9 cellular contexts compared by ENCODE assay signal in the genomic region with DNA sequence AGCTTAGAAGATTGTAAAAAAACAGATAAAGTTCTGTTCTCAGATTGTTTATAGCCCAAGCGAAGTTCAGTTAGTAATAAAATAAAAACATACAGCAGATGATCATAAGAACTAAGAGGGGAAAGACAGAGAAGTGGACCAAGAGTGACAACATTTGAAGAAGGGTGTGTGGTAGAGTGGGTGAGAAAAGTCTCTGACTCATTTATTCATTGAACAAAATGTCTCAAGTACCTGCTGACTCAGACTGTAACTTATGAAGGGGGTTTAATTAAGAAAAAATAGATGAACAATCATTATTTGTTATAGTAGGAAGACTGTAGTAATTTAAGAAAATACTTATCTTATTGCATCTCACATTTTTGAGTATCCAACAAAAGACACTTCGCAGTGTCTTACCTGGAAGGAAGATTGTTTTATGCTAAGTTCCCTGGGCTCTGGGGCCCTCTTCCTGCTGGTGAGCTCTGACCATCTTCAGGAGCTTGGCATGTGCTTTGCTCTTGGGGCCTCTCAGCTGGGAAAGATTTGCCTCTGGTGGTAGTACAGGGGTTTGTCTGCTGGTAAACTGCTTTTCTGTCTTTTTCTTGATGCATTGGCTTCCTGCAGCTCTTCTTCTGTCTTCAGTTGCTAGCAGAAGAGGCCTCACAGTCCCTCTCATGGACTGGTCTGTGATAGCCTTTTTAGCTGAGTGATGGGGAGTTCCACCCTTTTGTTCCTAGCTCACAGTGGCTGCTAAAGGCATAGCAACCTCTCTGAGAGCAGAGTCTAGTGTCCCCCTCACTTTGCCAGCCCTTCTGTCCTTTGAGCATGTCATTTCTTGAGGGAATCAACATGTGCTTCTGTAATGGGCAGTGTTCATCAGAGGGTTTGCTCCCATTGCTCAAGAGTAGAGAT. TPM values are rescaled to one million over a fixed set of nuclear protein-coding genes. Genes with fewer than 3 reads are reported as not detected.
DNase-seq lines count a peak whose midpoint lies in the region; ATAC-seq and TF ChIP-seq lines count a peak whose summit lies in the region.
"Had no signal": no experiment of that assay in that cellular context is flagged by ENCODE, and none has a peak within 500 bp of the region (broad histone marks: within the 10 kb centered on the region; RNA-seq: fewer than 3 reads in every experiment).

No MANE protein-coding gene starts in this region.

- no peaks in the 10 kb centered on the region for H4K20me1 ChIP-seq in H9 (ENCODE audit: control insufficient read depth, insufficient read depth, insufficient read length)

- H3K4me3 ChIP-seq in mesenchymal stem cell (ENCODE audit: insufficient read depth in 1 of 2, low read depth in 1 of 2, low read length in 2 of 2), result no peak overlapping the region

- H3K79me1 ChIP-seq in H9 (ENCODE audit: insufficient read depth, low read depth, low read length, poor library complexity, severe bottlenecking) (no peaks in the 10 kb centered on the region), mesenchymal stem cell (replicated peaks; ENCODE audit: low read length, poor library complexity, severe bottlenecking) (no peaks in the 10 kb centered on the region)

- no peak overlapping the region for H3K4me3 Mint-ChIP-seq in H9
- H3K4me3 Mint-ChIP-seq in activated T-helper 2 cell treated with anti-CD3 and anti-CD28 coated beads, Interferon-gamma antibody, Interleukin-2, Interleukin-4, amounts not matched to agents 10 μg/mL and 5 μg/mL and 100 μg/mL, durations not matched to agents 14 hours and 24 hours and 36 hours (ENCODE audit: low read depth), result no peak overlapping the region

- no CpG with 5 or more reads among the region's 2 CpGs for WGBS in H9 (ENCODE audit: extremely low coverage, insufficient read length, low lambda C conversion rate)
- 54% methylated on average over 2 of the region's 2 CpGs for WGBS in mesenchymal stem cell

- H2BK5ac ChIP-seq in H9 (ENCODE audit: insufficient read length, low read length) (no peak overlapping the region), mesenchymal stem cell (ENCODE audit: low read depth, low read length, poor library complexity, severe bottlenecking) (no peak overlapping the region)

- no peaks in the 10 kb centered on the region for H3K36me3 ChIP-seq in mesenchymal stem cell (ENCODE audit: control insufficient read depth in 1 of 2, insufficient read depth in 2 of 2, low read depth in 1 of 2, low read length in 2 of 2)

- H2BK20ac ChIP-seq in H9 (ENCODE audit: low read depth, low read length, poor library complexity, severe bottlenecking), result no peak overlapping the region

- peak overlapping the region in 1 of 3 experiments; percentile 66; a peak in 2 of 7 replicates for H3K27ac Mint-ChIP-seq in H9
- H3K27ac Mint-ChIP-seq in activated T-helper 2 cell treated with anti-CD3 and anti-CD28 coated beads, Interferon-gamma antibody, Interleukin-2, Interleukin-4, amounts not matched to agents 10 μg/mL and 5 μg/mL and 100 μg/mL, durations not matched to agents 14 hours and 24 hours and 36 hours, result peak overlapping the region; percentile 25

- H3K36me3 Mint-ChIP-seq in H9 (ENCODE audit: insufficient read depth in 1 of 3, low read depth in 3 of 3), result no peaks in the 10 kb centered on the region
- no peaks in the 10 kb centered on the region for H3K36me3 Mint-ChIP-seq in activated T-helper 2 cell treated with anti-CD3 and anti-CD28 coated beads, Interferon-gamma antibody, Interleukin-2, Interleukin-4, amounts not matched to agents 10 μg/mL and 5 μg/mL and 100 μg/mL, durations not matched to agents 14 hours and 24 hours and 36 hours (ENCODE audit: low read depth)

- H3K79me2 ChIP-seq in H9 (ENCODE audit: insufficient read depth, low read length), result no peaks in the 10 kb centered on the region

- H2AK5ac ChIP-seq in H9 (ENCODE audit: insufficient read length, low read length) (no peak overlapping the region), mesenchymal stem cell (ENCODE audit: low read length, severe bottlenecking) (no peak overlapping the region)

- no peak overlapping the region for H3K56ac ChIP-seq in H9 (ENCODE audit: insufficient read length, low read depth, low read length)

- ATAC-seq in GM18520 (IDR thresholded peaks at IDR 0.05; ENCODE audit: unreplicated experiment), result peak; percentile 69

- H3K27me3 ChIP-seq in H9 (ENCODE audit: insufficient read depth, low read length) (no peaks in the 10 kb centered on the region), mesenchymal stem cell (ENCODE audit: control insufficient read depth in 1 of 2, insufficient read depth in 1 of 2, low read length in 2 of 2) (no peaks in the 10 kb centered on the region)

- no peak overlapping the region for H3K14ac ChIP-seq in H9 (ENCODE audit: insufficient read depth, low read length)
- H3K14ac ChIP-seq in mesenchymal stem cell (ENCODE audit: low read length in 2 of 2), result no peak overlapping the region

- no peaks in the 10 kb centered on the region for H3K23me2 ChIP-seq in H9 (ENCODE audit: insufficient read length, low read depth, low read length, poor library complexity, severe bottlenecking)

- H4K91ac ChIP-seq in H9 (ENCODE audit: insufficient read length, low read depth, low read length) (no peak overlapping the region), mesenchymal stem cell (ENCODE audit: low read length) (no peak overlapping the region)

- H2BK120ac ChIP-seq in H9 (ENCODE audit: low read depth, low read length, poor library complexity, severe bottlenecking), result no peak overlapping the region
- H2BK120ac ChIP-seq in mesenchymal stem cell (ENCODE audit: low read depth, low read length), result no peak overlapping the region

- TF ChIP-seq CTCF in H9 (conservative IDR thresholded peaks at IDR 0.05), result no peak

- H3K4me2 ChIP-seq in H9 (ENCODE audit: insufficient read depth, insufficient read length, low read length) (no peak overlapping the region), mesenchymal stem cell (ENCODE audit: low read length, poor library complexity, severe bottlenecking) (no peak overlapping the region)

- H3K27ac ChIP-seq in H9 (ENCODE audit: insufficient read length, low read depth, low read length) (no peak overlapping the region), mesenchymal stem cell (ENCODE audit: low read length, poor library complexity, severe bottlenecking) (no peak overlapping the region)

- H3K4ac ChIP-seq in H9 (ENCODE audit: low read depth, low read length), result no peak overlapping the region
- H3K4ac ChIP-seq in mesenchymal stem cell (ENCODE audit: low read depth in 1 of 2, low read length in 2 of 2), result peak overlapping the region in 1 of 2 experiments; percentile 43

- H2BK12ac ChIP-seq in H9 (ENCODE audit: insufficient read length, low read depth, low read length), result no peak overlapping the region
- H2BK12ac ChIP-seq in mesenchymal stem cell (ENCODE audit: low read length in 2 of 2), result peak overlapping the region in 1 of 2 experiments; percentile 66

- H3T11ph ChIP-seq in H9 (ENCODE audit: low read length), result no peak overlapping the region

- H4K8ac ChIP-seq in H9 (replicated peaks; ENCODE audit: insufficient read length, low read depth, low read length) (no peak overlapping the region), mesenchymal stem cell (ENCODE audit: low read length) (peak overlapping the region; percentile 54)

- peaks cover 19 to 21% of the 10 kb centered on the region in 2 experiments for H3K4me1 Mint-ChIP-seq in H9
- H3K4me1 Mint-ChIP-seq in activated T-helper 2 cell treated with anti-CD3 and anti-CD28 coated beads, Interferon-gamma antibody, Interleukin-2, Interleukin-4, amounts not matched to agents 10 μg/mL and 5 μg/mL and 100 μg/mL, durations not matched to agents 14 hours and 24 hours and 36 hours (ENCODE audit: low read depth), result peaks cover 27% of the 10 kb centered on the region

- no peak overlapping the region for H3K23ac ChIP-seq in H9 (ENCODE audit: insufficient read length, low read depth, low read length)
- H3K23ac ChIP-seq in mesenchymal stem cell (ENCODE audit: low read length in 2 of 2), result peak overlapping the region in 1 of 2 experiments; percentile 14

- no peak overlapping the region for H3K9ac ChIP-seq in H9 (ENCODE audit: extremely low read depth, insufficient read length, low read length)
- H3K9ac ChIP-seq in mesenchymal stem cell (ENCODE audit: low read length), result no peak overlapping the region

- DNase-seq in H9 (peak; percentile 33), mesenchymal stem cell (peak; percentile 38), 8988T (no peak), NCI-H526 (lab: John Stamatoyannopoulos, UW) (no peak), mucosa of gallbladder (ENCODE audit: low spot score) (no peak), DMS153 (lab: John Stamatoyannopoulos, UW) (no peak)
- no peak for DNase-seq in activated T-helper 2 cell treated with anti-CD3 and anti-CD28 coated beads, Interferon-gamma antibody, Interleukin-2, Interleukin-4, amounts not matched to agents 10 μg/mL and 5 μg/mL and 100 μg/mL, durations not matched to agents 14 hours and 24 hours and 36 hours (ENCODE audit: low spot score)
- DNase-seq: effector memory CD4-positive, alpha-beta T cell had no signal

- intact Hi-C loops in activated T-helper 2 cell treated with anti-CD3 and anti-CD28 coated beads, Interferon-gamma antibody, Interleukin-2, Interleukin-4, amounts not matched to agents 10 μg/mL and 5 μg/mL and 100 μg/mL, durations not matched to agents 14 hours and 24 hours and 36 hours (cut with micrococcal nuclease), result loop anchor here (2.0 kb wide), 1 partner anchor 51 kb away; no protein-coding TSS in a partner anchor

- H3K18ac ChIP-seq in H9 (ENCODE audit: insufficient read length, low read depth, low read length) (no peak overlapping the region), mesenchymal stem cell (ENCODE audit: low read depth in 1 of 2, low read length in 2 of 2) (peak overlapping the region; percentile 60 to 62)

- no peaks in the 10 kb centered on the region for H3K27me3 Mint-ChIP-seq in H9 (ENCODE audit: low read depth)
- peaks cover 13% of the 10 kb centered on the region for H3K27me3 Mint-ChIP-seq in activated T-helper 2 cell treated with anti-CD3 and anti-CD28 coated beads, Interferon-gamma antibody, Interleukin-2, Interleukin-4, amounts not matched to agents 10 μg/mL and 5 μg/mL and 100 μg/mL, durations not matched to agents 14 hours and 24 hours and 36 hours (ENCODE audit: low read depth)

- H2AFZ ChIP-seq in H9 (ENCODE audit: low read length) (no peak overlapping the region), mesenchymal stem cell (ENCODE audit: low read depth, low read length) (no peak overlapping the region)

- H3K4me1 ChIP-seq in H9 (ENCODE audit: insufficient read depth, low read length) (peaks cover 6% of the 10 kb centered on the region; the same call in 1 of the 2 replicates), mesenchymal stem cell (ENCODE audit: control insufficient read depth, insufficient read depth, low read depth, low read length) (peaks cover 2% of the 10 kb centered on the region)

- no peaks in the 10 kb centered on the region for H3K9me3 ChIP-seq in H9 (ENCODE audit: control insufficient read depth, low read depth, low read length)
- no peaks in the 10 kb centered on the region for H3K9me3 ChIP-seq in mesenchymal stem cell (ENCODE audit: control insufficient read depth, low read length)

- H4K5ac ChIP-seq in H9 (ENCODE audit: insufficient read length, low read depth, low read length), result no peak overlapping the region

- H2BK15ac ChIP-seq in H9 (ENCODE audit: low read depth, low read length), result no peak overlapping the region
- H2BK15ac ChIP-seq in mesenchymal stem cell (ENCODE audit: low read depth, poor library complexity, severe bottlenecking), result peak overlapping the region; percentile 83

- no peaks in the 10 kb centered on the region for H3K9me3 Mint-ChIP-seq in H9
- H3K9me3 Mint-ChIP-seq in activated T-helper 2 cell treated with anti-CD3 and anti-CD28 coated beads, Interferon-gamma antibody, Interleukin-2, Interleukin-4, amounts not matched to agents 10 μg/mL and 5 μg/mL and 100 μg/mL, durations not matched to agents 14 hours and 24 hours and 36 hours, result no peaks in the 10 kb centered on the region

RNA-seq across cellular contexts. Expression of gene GAP43, which starts 44.1 kb away (rescaled TPM):
- total RNA-seq in H9 (2021), result 12.8 and 14.1 TPM in 2 replicates
- total RNA-seq in activated T-helper 2 cell treated with anti-CD3 and anti-CD28 coated beads, Interferon-gamma antibody, Interleukin-2, Interleukin-4, amounts not matched to agents 10 μg/mL and 5 μg/mL and 100 μg/mL, durations not matched to agents 14 hours and 24 hours and 36 hours, result not detected in 2 replicates
- 0.54 TPM for polyA plus RNA-seq in mesenchymal stem cell (2013, experiment 1 of 2)
- polyA plus RNA-seq in mesenchymal stem cell (2013, experiment 2 of 2), result 0.52 TPM
- total RNA-seq in mucosa of gallbladder, result 1.8 TPM

Comparison
In these comparisons a context has a peak if more than half of its experiments do, and no peak if none do; other contexts are left out.
1. DNase-seq: peak in H9 (single experiment) and mesenchymal stem cell (single experiment); none in activated T-helper 2 cell treated with anti-CD3 and anti-CD28 coated beads, Interferon-gamma antibody, Interleukin-2, Interleukin-4, amounts not matched to agents 10 μg/mL and 5 μg/mL and 100 μg/mL, durations not matched to agents 14 hours and 24 hours and 36 hours (single experiment), 8988T (single experiment), NCI-H526 (0 of 2), mucosa of gallbladder (single experiment) and DMS153 (single experiment).